1 cellular context compared by ENCODE assay signal in genomic region chr7:1536105-1536767, GRCh38.
TF ChIP-seq lines count a peak whose summit lies in the region.

No MANE protein-coding gene starts in this region.

TF ChIP-seq in K562, 482 proteins besides CTCF, POLR2A, EP300 and RAD21:
- TF ChIP-seq ZBTB34 (CRISPR knock-in tag; IDR thresholded peaks at IDR 0.05) = no peak
- TF ChIP-seq, protein P1, sequence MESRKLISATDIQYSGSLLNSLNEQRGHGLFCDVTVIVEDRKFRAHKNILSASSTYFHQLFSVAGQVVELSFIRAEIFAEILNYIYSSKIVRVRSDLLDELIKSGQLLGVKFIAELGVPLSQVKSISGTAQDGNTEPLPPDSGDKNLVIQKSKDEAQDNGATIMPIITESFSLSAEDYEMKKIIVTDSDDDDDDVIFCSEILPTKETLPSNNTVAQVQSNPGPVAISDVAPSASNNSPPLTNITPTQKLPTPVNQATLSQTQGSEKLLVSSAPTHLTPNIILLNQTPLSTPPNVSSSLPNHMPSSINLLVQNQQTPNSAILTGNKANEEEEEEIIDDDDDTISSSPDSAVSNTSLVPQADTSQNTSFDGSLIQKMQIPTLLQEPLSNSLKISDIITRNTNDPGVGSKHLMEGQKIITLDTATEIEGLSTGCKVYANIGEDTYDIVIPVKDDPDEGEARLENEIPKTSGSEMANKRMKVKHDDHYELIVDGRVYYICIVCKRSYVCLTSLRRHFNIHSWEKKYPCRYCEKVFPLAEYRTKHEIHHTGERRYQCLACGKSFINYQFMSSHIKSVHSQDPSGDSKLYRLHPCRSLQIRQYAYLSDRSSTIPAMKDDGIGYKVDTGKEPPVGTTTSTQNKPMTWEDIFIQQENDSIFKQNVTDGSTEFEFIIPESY (CRISPR knock-in tag; IDR thresholded peaks at IDR 0.05) = peak; percentile 84
